Comparison of ENCODE assay signal across 23 cellular contexts in the genomic region with DNA sequence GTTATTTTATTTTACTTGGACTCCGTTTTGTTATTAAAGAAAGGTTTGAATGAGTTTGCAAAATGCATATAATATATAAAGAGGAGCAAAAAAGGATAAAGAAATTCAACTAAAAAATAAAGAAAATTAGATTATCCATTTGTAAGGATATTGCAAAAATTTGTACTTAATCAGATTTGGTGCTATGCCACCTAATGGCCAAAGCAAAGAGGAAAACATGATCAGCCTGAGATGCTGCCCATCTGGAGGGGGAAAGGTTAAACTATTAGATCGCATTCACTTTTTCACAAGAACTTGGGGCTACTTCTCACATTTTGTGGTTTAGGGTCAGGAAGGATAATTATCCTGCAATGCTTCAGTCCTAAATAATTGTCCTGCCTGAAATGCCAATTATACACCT.
DNase-seq lines count a peak whose midpoint lies in the region; ATAC-seq and TF ChIP-seq lines count a peak whose summit lies in the region.
"Had no signal": no experiment of that assay in that cellular context is flagged by ENCODE, and none has a peak within 500 bp of the region (broad histone marks: within the 10 kb centered on the region; RNA-seq: fewer than 3 reads in every experiment).

No MANE protein-coding gene starts in this region.

- TF ChIP-seq CTCF in GM13977 (IDR thresholded peaks at IDR 0.05; ENCODE audit: extremely low read depth, insufficient read depth, missing control alignments) (peak; percentile 4), Loucy (conservative IDR thresholded peaks at IDR 0.05; ENCODE audit: low read length) (peak; percentile 45), endodermal cell (conservative IDR thresholded peaks at IDR 0.05) (peak; percentile 51), osteoblast (IDR thresholded peaks at IDR 0.05; ENCODE audit: extremely low read depth, low read depth, low read length) (peak; percentile 21)

- peaks cover 8% of the 10 kb centered on the region for H3K4me1 Mint-ChIP-seq in endodermal cell
- H3K4me1 Mint-ChIP-seq in activated CD4-positive, alpha-beta T cell treated with anti-CD3 and anti-CD28 coated beads for 36 hours = peaks cover 4% of the 10 kb centered on the region
- H3K4me1 Mint-ChIP-seq: activated B cell treated with CpG ODN at 0.5 μM for 24 hours, IgD-negative memory B cell had no signal

- DNase-seq in GM13977 (ENCODE audit: low spot score) = no peak
- no peak for DNase-seq in endodermal cell
- no peak for DNase-seq in osteoblast (ENCODE audit: insufficient read length, low spot score, missing footprints)
- DNase-seq in DMS79 treated with DMSO at 0.1 percent for 48 hours (lab: John Stamatoyannopoulos, UW) = no peak
- DNase-seq in GDM1 (lab: John Stamatoyannopoulos, UW) = no peak
- DNase-seq in activated CD4-positive, alpha-beta T cell treated with anti-CD3 and anti-CD28 coated beads for 36 hours = no peak
- DNase-seq: activated B cell treated with CpG ODN at 0.5 μM for 24 hours; activated T-cell treated with anti-CD3 and anti-CD28 coated beads, Interleukin-2, amount 50 U/mL, for 48 hours; AML-193; COR-L47; mesendoderm; MV-4-11; NCI-H2081; stimulated activated CD4-positive, alpha-beta T cell treated with anti-CD3 and anti-CD28 coated beads, Interleukin-2, amount 100 ng/mL, for 48 hours; transverse colon had no signal

- H3K27ac ChIP-seq in endodermal cell (ENCODE audit: low read depth, low read length) = no peak overlapping the region
- no peak overlapping the region for H3K27ac ChIP-seq in osteoblast (ENCODE audit: low read depth, low read length)
- H3K27ac ChIP-seq: ascending aorta, transverse colon had no signal

- H3K9me3 Mint-ChIP-seq in endodermal cell = peaks cover 60% of the 10 kb centered on the region
- peaks cover 2% of the 10 kb centered on the region for H3K9me3 Mint-ChIP-seq in activated CD4-positive, alpha-beta T cell treated with anti-CD3 and anti-CD28 coated beads for 36 hours (ENCODE audit: low read depth)

- H3K4me3 Mint-ChIP-seq in endodermal cell = no peak overlapping the region
- no peak overlapping the region for H3K4me3 Mint-ChIP-seq in activated CD4-positive, alpha-beta T cell treated with anti-CD3 and anti-CD28 coated beads for 36 hours
- H3K4me3 Mint-ChIP-seq: activated B cell treated with CpG ODN at 0.5 μM for 24 hours; activated naive CD4-positive, alpha-beta T cell treated with anti-CD3 and anti-CD28 coated beads, Interleukin-2, amount 50 U/mL, for 24 hours; IgD-negative memory B cell; naive thymus-derived CD8-positive, alpha-beta T cell; stimulated activated naive CD8-positive, alpha-beta T cell treated with anti-CD3 and anti-CD28 coated beads, Interleukin-15, Interleukin-2, amounts not matched to agents 100 ng/mL and 50 ng/mL, for 24 hours had no signal

- no peaks in the 10 kb centered on the region for H3F3A ChIP-seq in Loucy (ENCODE audit: low read depth)

- H3K4me3 ChIP-seq in Loucy (ENCODE audit: low read length, poor library complexity, severe bottlenecking) (no peak overlapping the region), endodermal cell (ENCODE audit: low read length) (no peak overlapping the region), osteoblast (ENCODE audit: insufficient read depth, low read length) (no peak overlapping the region)
- H3K4me3 ChIP-seq: ascending aorta, GM12878, transverse colon had no signal

- H4K20me1 ChIP-seq in Loucy (ENCODE audit: insufficient read depth, low read length, poor library complexity, severe bottlenecking) (no peaks in the 10 kb centered on the region), osteoblast (ENCODE audit: insufficient read depth, low read length) (no peaks in the 10 kb centered on the region)

- H3K27ac Mint-ChIP-seq in endodermal cell = no peak overlapping the region
- no peak overlapping the region for H3K27ac Mint-ChIP-seq in activated CD4-positive, alpha-beta T cell treated with anti-CD3 and anti-CD28 coated beads for 36 hours
- H3K27ac Mint-ChIP-seq: activated B cell treated with CpG ODN at 0.5 μM for 24 hours; activated naive CD4-positive, alpha-beta T cell treated with anti-CD3 and anti-CD28 coated beads, Interleukin-2, amount 50 U/mL, for 24 hours; IgD-negative memory B cell; stimulated activated naive CD8-positive, alpha-beta T cell treated with anti-CD3 and anti-CD28 coated beads, Interleukin-15, Interleukin-2, amounts not matched to agents 100 ng/mL and 50 ng/mL, for 24 hours had no signal

- H3K79me2 ChIP-seq in Loucy (ENCODE audit: insufficient read depth, low read length) (no peaks in the 10 kb centered on the region), osteoblast (ENCODE audit: insufficient read depth, low read length) (no peaks in the 10 kb centered on the region)

- CTCF ChIA-PET in activated CD4-positive, alpha-beta T cell treated with anti-CD3 and anti-CD28 coated beads for 36 hours (lab: Charles Lee) = no interaction called here

- H3K36me3 ChIP-seq in Loucy (ENCODE audit: insufficient read depth, low read length) = no peaks in the 10 kb centered on the region
- no peaks in the 10 kb centered on the region for H3K36me3 ChIP-seq in endodermal cell (ENCODE audit: control insufficient read depth, insufficient read depth, low read length)
- H3K36me3 ChIP-seq in osteoblast (ENCODE audit: insufficient read depth, low read length) = no peaks in the 10 kb centered on the region
- H3K36me3 ChIP-seq: ascending aorta, transverse colon had no signal

- no peak for ATAC-seq in activated CD4-positive, alpha-beta T cell treated with anti-CD3 and anti-CD28 coated beads for 36 hours
- ATAC-seq: GM12878, HCT116 had no signal

- no peaks in the 10 kb centered on the region for H3K27me3 ChIP-seq in Loucy (ENCODE audit: insufficient read depth, low read length, poor library complexity, severe bottlenecking)
- no peaks in the 10 kb centered on the region for H3K27me3 ChIP-seq in endodermal cell (ENCODE audit: control insufficient read depth, insufficient read depth, low read length, poor library complexity, severe bottlenecking)
- H3K27me3 ChIP-seq in osteoblast (ENCODE audit: insufficient read depth, low read length) = no peaks in the 10 kb centered on the region
- H3K27me3 ChIP-seq: ascending aorta, transverse colon had no signal

- H3K36me3 Mint-ChIP-seq in endodermal cell (ENCODE audit: low read depth) = peaks cover 4% of the 10 kb centered on the region
- no peaks in the 10 kb centered on the region for H3K36me3 Mint-ChIP-seq in activated CD4-positive, alpha-beta T cell treated with anti-CD3 and anti-CD28 coated beads for 36 hours (ENCODE audit: low read depth)

- intact Hi-C loops in activated CD4-positive, alpha-beta T cell treated with anti-CD3 and anti-CD28 coated beads for 36 hours (cut with DNase I, micrococcal nuclease) = no loop called here

- no peak overlapping the region for H2AFZ ChIP-seq in Loucy (ENCODE audit: low read length)
- H2AFZ ChIP-seq in osteoblast (ENCODE audit: low read length) = no peak overlapping the region

- WGBS in endodermal cell (ENCODE audit: insufficient coverage in 1 of 2, insufficient read length in 1 of 2), 2 experiments = 80 to 100% methylated on average over 1 of the region's 2 CpGs

- peaks cover 7% of the 10 kb centered on the region; the same call in 1 of the 2 replicates for H3K9me3 ChIP-seq in Loucy (ENCODE audit: insufficient read depth, low read depth, low read length)
- peaks cover 56% of the 10 kb centered on the region for H3K9me3 ChIP-seq in endodermal cell (ENCODE audit: control insufficient read depth, low read length)
- H3K9me3 ChIP-seq in osteoblast (ENCODE audit: low read depth, low read length) = no peaks in the 10 kb centered on the region
- H3K9me3 ChIP-seq: ascending aorta, transverse colon had no signal

- H3K9ac ChIP-seq in Loucy (ENCODE audit: low read depth, low read length, poor library complexity, severe bottlenecking) (no peak overlapping the region), endodermal cell (ENCODE audit: extremely low read depth, low read length, poor library complexity, severe bottlenecking) (no peak overlapping the region)

- H3K27me3 Mint-ChIP-seq in endodermal cell (ENCODE audit: insufficient read depth) = no peaks in the 10 kb centered on the region
- H3K27me3 Mint-ChIP-seq in activated CD4-positive, alpha-beta T cell treated with anti-CD3 and anti-CD28 coated beads for 36 hours = peaks cover 2% of the 10 kb centered on the region
- H3K27me3 Mint-ChIP-seq: activated naive CD4-positive, alpha-beta T cell treated with anti-CD3 and anti-CD28 coated beads, Interleukin-2, amount 50 U/mL, for 24 hours; IgD-negative memory B cell; naive thymus-derived CD8-positive, alpha-beta T cell; stimulated activated naive CD8-positive, alpha-beta T cell treated with anti-CD3 and anti-CD28 coated beads, Interleukin-15, Interleukin-2, amounts not matched to agents 100 ng/mL and 50 ng/mL, for 24 hours had no signal

- no peaks in the 10 kb centered on the region for H3K9me2 ChIP-seq in Loucy (replicated peaks; ENCODE audit: low read depth, low read length)

- H3K4me1 ChIP-seq in Loucy (ENCODE audit: insufficient read depth, low read length, poor library complexity, severe bottlenecking) (no peaks in the 10 kb centered on the region), endodermal cell (ENCODE audit: control insufficient read depth, insufficient read depth, low read length) (peaks cover 12% of the 10 kb centered on the region), osteoblast (ENCODE audit: insufficient read depth, low read length) (no peaks in the 10 kb centered on the region)
- H3K4me1 ChIP-seq: ascending aorta, transverse colon had no signal

- POLR2A ChIA-PET in activated CD4-positive, alpha-beta T cell treated with anti-CD3 and anti-CD28 coated beads for 36 hours (lab: Charles Lee) = no interaction called here

- no peak overlapping the region for H3K4me2 ChIP-seq in Loucy (ENCODE audit: low read depth, low read length, poor library complexity, severe bottlenecking)
- H3K4me2 ChIP-seq in osteoblast (ENCODE audit: insufficient read depth, low read length) = no peak overlapping the region

- in situ Hi-C loops in GM13977 (cut with MboI; ENCODE audit: low pct_unique_long_range_greater_than_20kb, low sequenced_read_pairs, unreplicated experiment) = no loop called here
